In genomic region chr14:99520571-99521081, GRCh38 we compare ENCODE assay signal across 1 cellular context.
TF ChIP-seq lines count a peak whose summit lies in the region.

No MANE protein-coding gene starts in this region.

TF ChIP-seq in GM23338, 12 proteins besides CTCF, POLR2A, EP300 and RAD21 (continued from another document):
- TF ChIP-seq CREB1 (CRISPR knock-in tag; IDR thresholded peaks at IDR 0.05; ENCODE audit: low read depth) (no peak), EZH2 (IDR thresholded peaks at IDR 0.05; ENCODE audit: low read depth, unreplicated experiment) (no peak), ZNF331 (CRISPR knock-in tag; IDR thresholded peaks at IDR 0.05; ENCODE audit: low read depth) (no peak), ZNF114 (CRISPR knock-in tag; IDR thresholded peaks at IDR 0.05) (no peak), NANOG (IDR thresholded peaks at IDR 0.05; ENCODE audit: borderline replicate concordance) (no peak), JUNB (IDR thresholded peaks at IDR 0.05; ENCODE audit: unreplicated experiment) (no peak), EZH2phosphoT487 (IDR thresholded peaks at IDR 0.05; ENCODE audit: unreplicated experiment) (no peak), REST (IDR thresholded peaks at IDR 0.05; ENCODE audit: unreplicated experiment) (no peak), ZNF462 (CRISPR knock-in tag; IDR thresholded peaks at IDR 0.05) (no peak)
